Comparison of ENCODE assay signal across 19 cellular contexts in genomic region chr13:114027826-114028225, GRCh38. TPM values are rescaled to one million over a fixed set of nuclear protein-coding genes. Genes with fewer than 3 reads are reported as not detected.
DNase-seq lines count a peak whose midpoint lies in the region; ATAC-seq, FAIRE-seq and TF ChIP-seq lines count a peak whose summit lies in the region.
"Had no signal": no experiment of that assay in that cellular context is flagged by ENCODE, and none has a peak within 500 bp of the region (broad histone marks: within the 10 kb centered on the region; RNA-seq: fewer than 3 reads in every experiment).

No MANE protein-coding gene starts in this region.

- H3K27ac ChIP-seq in right atrium auricular region: peak overlapping the region in 1 of 2 donors; percentile 13
- H3K27ac ChIP-seq in endothelial cell of umbilical vein (ENCODE audit: insufficient read depth, low read depth, low read length): peak overlapping the region; percentile 49
- H3K27ac ChIP-seq in vagina: peak overlapping the region; percentile 72
- H3K27ac ChIP-seq: RWPE1 had no signal

- H3K79me2 ChIP-seq in endothelial cell of umbilical vein (ENCODE audit: control insufficient read depth, insufficient read depth, low read length): peaks cover 49% of the 10 kb centered on the region

- H3K36me3 ChIP-seq in right atrium auricular region (no peaks in the 10 kb centered on the region), endothelial cell of umbilical vein (ENCODE audit: control insufficient read depth in 2 of 2, extremely low read depth in 1 of 2, insufficient read depth in 2 of 2, low read length in 2 of 2) (peaks cover 7 to 39% of the 10 kb centered on the region in 2 experiments), vagina (peaks cover 0 to 5% of the 10 kb centered on the region in 2 donors)

- dilution Hi-C loops in endothelial cell of umbilical vein (cut with MboI; ENCODE audit: extremely low pct_ligation_motif_present, low sequenced_read_pairs): no loop called here

- no peak overlapping the region for H2AFZ ChIP-seq in endothelial cell of umbilical vein (ENCODE audit: low read depth, low read length)

- H3K36me3 Mint-ChIP-seq in natural killer cell treated with Interleukin-12 subunit alpha and Interleukin-12 subunit beta and Interleukin-15 and Interleukin-18, amount 100 ng/mL, for 72 hours: peaks cover 9% of the 10 kb centered on the region
- H3K36me3 Mint-ChIP-seq in type B pancreatic cell: no peaks in the 10 kb centered on the region

- H3K4me2 ChIP-seq in endothelial cell of umbilical vein (ENCODE audit: insufficient read depth, low read length): no peak overlapping the region

- H3K27me3 ChIP-seq in right atrium auricular region: no peaks in the 10 kb centered on the region
- no peaks in the 10 kb centered on the region for H3K27me3 ChIP-seq in endothelial cell of umbilical vein (ENCODE audit: control insufficient read depth in 2 of 2, insufficient read depth in 2 of 2, low read length in 2 of 2)
- H3K27me3 ChIP-seq in vagina: no peaks in the 10 kb centered on the region
- H3K27me3 ChIP-seq: left lung had no signal

- FAIRE-seq in endothelial cell of umbilical vein (lab: Jason Lieb, UNC): no peak
- FAIRE-seq: endometrium, frontal cortex had no signal

- no peak overlapping the region for H3K4me3 ChIP-seq in right atrium auricular region
- H3K4me3 ChIP-seq in endothelial cell of umbilical vein (replicated peaks in 1 of 3; ENCODE audit: insufficient read depth in 1 of 3, low read depth in 1 of 3, low read length in 3 of 3): no peak overlapping the region
- H3K4me3 ChIP-seq in vagina: no peak overlapping the region
- H3K4me3 ChIP-seq: left lung had no signal

- no TSS peak for BruUV-seq in endothelial cell of umbilical vein (replicated peaks; lab: Mats Ljungman, UMichigan)

- TF ChIP-seq POLR2A in endothelial cell of umbilical vein (IDR thresholded peaks at IDR 0.05; ENCODE audit: low read depth, low read length) (no peak), vagina (IDR thresholded peaks at IDR 0.05) (no peak)

- H3K4me1 Mint-ChIP-seq in natural killer cell treated with Interleukin-12 subunit alpha and Interleukin-12 subunit beta and Interleukin-15 and Interleukin-18, amount 100 ng/mL, for 72 hours (ENCODE audit: low read depth in 2 of 2): peaks cover 13 to 40% of the 10 kb centered on the region in 2 donors
- H3K4me1 Mint-ChIP-seq in type B pancreatic cell (ENCODE audit: unreplicated experiment): peaks cover 17% of the 10 kb centered on the region

- intact Hi-C loops in Right ventricle myocardium superior (cut with DNase I): no loop called here
- intact Hi-C loops in endothelial cell of umbilical vein (cut with micrococcal nuclease): no loop called here
- intact Hi-C loops in vagina (cut with DNase I): no loop called here

- H3K4me1 ChIP-seq in right atrium auricular region (peaks cover 0 to 32% of the 10 kb centered on the region in 2 donors), endothelial cell of umbilical vein (ENCODE audit: control insufficient read depth, extremely low read depth, insufficient read depth, low read length) (peaks cover 28% of the 10 kb centered on the region), vagina (peaks cover 39% of the 10 kb centered on the region)

- H3K27me3 Mint-ChIP-seq in natural killer cell treated with Interleukin-12 subunit alpha and Interleukin-12 subunit beta and Interleukin-15 and Interleukin-18, amount 100 ng/mL, for 72 hours: no peaks in the 10 kb centered on the region
- H3K27me3 Mint-ChIP-seq in type B pancreatic cell: no peaks in the 10 kb centered on the region
- H3K27me3 Mint-ChIP-seq: central memory CD8-positive, alpha-beta T cell had no signal

- peak overlapping the region; percentile 16 to 60 for H3K27ac Mint-ChIP-seq in natural killer cell treated with Interleukin-12 subunit alpha and Interleukin-12 subunit beta and Interleukin-15 and Interleukin-18, amount 100 ng/mL, for 72 hours
- no peak overlapping the region for H3K27ac Mint-ChIP-seq in type B pancreatic cell
- H3K27ac Mint-ChIP-seq: activated T-helper 1 cell treated with anti-CD3 and anti-CD28 coated beads, Interleukin-12 subunit alpha, Interleukin-12 subunit beta, Interleukin-2, Interleukin-4 antibody, amounts not matched to agents 30 ng/mL and 10 ng/mL and 1 ng/mL, durations not matched to agents 14 hours and 24 hours and 36 hours; CD4-positive, CD25-positive, alpha-beta regulatory T cell; stimulated activated effector memory CD8-positive, alpha-beta T cell treated with anti-CD3 and anti-CD28 coated beads, Interleukin-12 subunit alpha, Interleukin-12 subunit beta, amount 100 ng/mL, for 72 hours had no signal

- no peaks in the 10 kb centered on the region for H3K9me3 Mint-ChIP-seq in natural killer cell treated with Interleukin-12 subunit alpha and Interleukin-12 subunit beta and Interleukin-15 and Interleukin-18, amount 100 ng/mL, for 72 hours
- no peaks in the 10 kb centered on the region for H3K9me3 Mint-ChIP-seq in type B pancreatic cell
- H3K9me3 Mint-ChIP-seq: activated T-helper 1 cell treated with anti-CD3 and anti-CD28 coated beads, Interleukin-12 subunit alpha, Interleukin-12 subunit beta, Interleukin-2, Interleukin-4 antibody, amounts not matched to agents 30 ng/mL and 10 ng/mL and 1 ng/mL, durations not matched to agents 14 hours and 24 hours and 36 hours; CD4-positive, CD25-positive, alpha-beta regulatory T cell; central memory CD8-positive, alpha-beta T cell; stimulated activated effector memory CD8-positive, alpha-beta T cell treated with anti-CD3 and anti-CD28 coated beads, Interleukin-12 subunit alpha, Interleukin-12 subunit beta, amount 100 ng/mL, for 72 hours had no signal

- H3K9me1 ChIP-seq in endothelial cell of umbilical vein (replicated peaks; ENCODE audit: control insufficient read depth, extremely low read depth, insufficient read depth, low read length): no peaks in the 10 kb centered on the region

- DNase-seq in Right ventricle myocardium superior (peak; percentile 37), right atrium auricular region (ENCODE audit: low spot score) (no peak), endothelial cell of umbilical vein (ENCODE audit: low read depth, low spot score) (no peak), vagina (ENCODE audit: extremely low spot score in 2 of 2) (no peak), type B pancreatic cell (ENCODE audit: extremely low spot score, unreplicated experiment) (no peak)
- DNase-seq in natural killer cell treated with Interleukin-12 subunit alpha and Interleukin-12 subunit beta and Interleukin-15 and Interleukin-18, amount 100 ng/mL, for 72 hours (ENCODE audit: low spot score): no peak
- DNase-seq: activated CD4-positive, alpha-beta T cell treated with anti-CD3 and anti-CD28 coated beads, Interleukin-2, amount 50 U/mL, for 4 hours; CD4-positive, CD25-positive, alpha-beta regulatory T cell; HCEC 1CT; NCI-H1436 had no signal

- H3K9ac ChIP-seq in endothelial cell of umbilical vein (replicated peaks; ENCODE audit: extremely low read depth, insufficient read depth, low read length): no peak overlapping the region

- CTCF ChIA-PET in endothelial cell of umbilical vein (lab: Charles Lee): no interaction called here

- POLR2A ChIA-PET in endothelial cell of umbilical vein (lab: Charles Lee): no interaction called here

- TF ChIP-seq CTCF in right atrium auricular region (IDR thresholded peaks at IDR 0.05) (no peak), endothelial cell of umbilical vein (IDR thresholded peaks at IDR 0.05; ENCODE audit: extremely low read depth in 1 of 2, insufficient read depth in 1 of 2, low read depth in 1 of 2, low read length in 2 of 2) (no peak), vagina (IDR thresholded peaks at IDR 0.05) (no peak), type B pancreatic cell (conservative IDR thresholded peaks at IDR 0.05) (no peak)

- H3K9me3 ChIP-seq in right atrium auricular region: no peaks in the 10 kb centered on the region
- no peaks in the 10 kb centered on the region for H3K9me3 ChIP-seq in endothelial cell of umbilical vein (replicated peaks; ENCODE audit: control insufficient read depth, insufficient read depth, low read length)
- H3K9me3 ChIP-seq in vagina: no peaks in the 10 kb centered on the region
- H3K9me3 ChIP-seq: left lung had no signal

- no peaks in the 10 kb centered on the region for H4K20me1 ChIP-seq in endothelial cell of umbilical vein (replicated peaks; ENCODE audit: control insufficient read depth, extremely low read depth, insufficient read depth, low read length)

- no peak overlapping the region for H3K4me3 Mint-ChIP-seq in natural killer cell treated with Interleukin-12 subunit alpha and Interleukin-12 subunit beta and Interleukin-15 and Interleukin-18, amount 100 ng/mL, for 72 hours
- no peak overlapping the region for H3K4me3 Mint-ChIP-seq in type B pancreatic cell
- H3K4me3 Mint-ChIP-seq: activated T-helper 1 cell treated with anti-CD3 and anti-CD28 coated beads, Interleukin-12 subunit alpha, Interleukin-12 subunit beta, Interleukin-2, Interleukin-4 antibody, amounts not matched to agents 30 ng/mL and 10 ng/mL and 1 ng/mL, durations not matched to agents 14 hours and 24 hours and 36 hours; CD4-positive, CD25-positive, alpha-beta regulatory T cell; central memory CD8-positive, alpha-beta T cell; stimulated activated effector memory CD8-positive, alpha-beta T cell treated with anti-CD3 and anti-CD28 coated beads, Interleukin-12 subunit alpha, Interleukin-12 subunit beta, amount 100 ng/mL, for 72 hours had no signal

- ATAC-seq in Right ventricle myocardium superior (ENCODE audit: poor library complexity) (no peak), HG02759 (IDR thresholded peaks at IDR 0.05; ENCODE audit: unreplicated experiment) (no peak), GM18873 (IDR thresholded peaks at IDR 0.05; ENCODE audit: low FRiP score, unreplicated experiment) (no peak)
- no peak for ATAC-seq in natural killer cell treated with Interleukin-12 subunit alpha and Interleukin-12 subunit beta and Interleukin-15 and Interleukin-18, amount 100 ng/mL, for 72 hours
- ATAC-seq: stimulated activated effector memory CD8-positive, alpha-beta T cell treated with anti-CD3 and anti-CD28 coated beads, Interleukin-12 subunit alpha, Interleukin-12 subunit beta, amount 100 ng/mL, for 72 hours had no signal

RNA-seq across cellular contexts. Expression of gene C13orf46, which starts 54.0 kb away (rescaled TPM):
- 0.32 TPM for total RNA-seq in Right ventricle myocardium superior
- 1 to 10 TPM in 1 of 2 donors, under 1 TPM in 1; 0.59 to 2.7 TPM for total RNA-seq in right atrium auricular region
- total RNA-seq in endothelial cell of umbilical vein: 1.7 and 1.9 TPM in 2 replicates
- 1.2 and 1.3 TPM in 2 replicates for polyA plus RNA-seq in endothelial cell of umbilical vein
- 0.30 and 0.37 TPM in 2 replicates for polyA plus RNA-seq in endothelial cell of umbilical vein (2011; cell fraction: cytosol; rRNA removed)
- polyA plus RNA-seq in endothelial cell of umbilical vein (2011; cell fraction: nucleus; rRNA removed): 6.3 and 7.7 TPM in 2 replicates
- 0.52 and 0.86 TPM in 2 replicates for polyA plus RNA-seq in endothelial cell of umbilical vein (2012)
- polyA minus RNA-seq in endothelial cell of umbilical vein: 2.0 and 2.2 TPM in 2 replicates
- 0.41 TPM for polyA minus RNA-seq in endothelial cell of umbilical vein (2011; cell fraction: cytosol; rRNA and poly(A)+ RNA removed)
- polyA minus RNA-seq in endothelial cell of umbilical vein (2011; cell fraction: nucleus; rRNA and poly(A)+ RNA removed): 4.6 and 7.2 TPM in 2 replicates
- total RNA-seq in natural killer cell treated with Interleukin-12 subunit alpha and Interleukin-12 subunit beta and Interleukin-15 and Interleukin-18, amount 100 ng/mL, for 72 hours: 1 to 10 TPM in 1 of 2 donors, under 1 TPM in 1; 0.64 to 1.4 TPM
- total RNA-seq in vagina: not detected
- 0.29 TPM in 1 of 2 replicates, not detected in the other for total RNA-seq in type B pancreatic cell (ENCODE audit: low replicate concordance)
